ENCODE assay signal across 9 cellular contexts in the genomic region with DNA sequence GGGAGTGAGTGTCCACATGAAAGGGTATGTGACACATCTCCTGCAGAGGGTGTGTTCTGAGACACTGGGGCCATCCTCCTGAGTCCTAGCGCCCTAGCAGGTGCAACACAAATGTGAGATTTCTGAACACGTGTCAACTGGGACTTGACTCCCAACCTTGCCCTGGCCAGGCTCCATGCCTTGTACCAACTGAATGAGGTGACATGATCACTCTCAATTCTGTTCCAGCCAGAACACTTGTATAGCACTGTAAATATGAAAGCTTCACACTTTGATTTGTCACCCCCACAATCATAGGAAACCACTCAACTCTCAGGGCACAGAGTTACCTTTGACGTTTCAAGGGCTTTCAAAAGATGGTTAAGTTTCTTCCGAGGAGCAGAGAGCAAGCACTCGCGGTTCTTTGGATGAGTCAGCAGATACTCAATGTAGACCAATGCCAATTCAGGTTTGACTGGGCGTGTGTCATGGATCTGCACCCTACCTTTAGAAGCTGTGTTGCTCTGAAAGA.
DNase-seq lines count a peak whose midpoint lies in the region; ATAC-seq lines count a peak whose summit lies in the region.
"Had no signal": no experiment of that assay in that cellular context is flagged by ENCODE, and none has a peak within 500 bp of the region (broad histone marks: within the 10 kb centered on the region; RNA-seq: fewer than 3 reads in every experiment).

No MANE protein-coding gene starts in this region.

- DNase-seq in GM19240 (ENCODE audit: insufficient read length, low spot score): peak; percentile 55
- peak; percentile 47 for DNase-seq in activated CD4-positive, CD25-positive, alpha-beta regulatory T cell treated with anti-CD3 and anti-CD28 coated beads, Interleukin-2, amount 50 U/mL, for 16 hours (ENCODE audit: low read depth, low spot score)
- DNase-seq in stimulated activated CD4-positive, alpha-beta T cell treated with anti-CD3 and anti-CD28 coated beads, Interleukin-4, amount 100 ng/mL, for 1 hour: peak; percentile 38
- DNase-seq in HCEC 1CT: no peak
- DNase-seq in islet precursor cell: no peak
- DNase-seq in NCI-H82 (lab: John Stamatoyannopoulos, UW): no peak
- DNase-seq in NCI-H2029 (lab: John Stamatoyannopoulos, UW): no peak
- DNase-seq: pancreas had no signal

- ATAC-seq in HG02852 (IDR thresholded peaks at IDR 0.05; ENCODE audit: unreplicated experiment): peak; percentile 98
- ATAC-seq: pancreas had no signal

Comparison
In these comparisons a context has a peak if more than half of its experiments do, and no peak if none do; other contexts are left out.
1. DNase-seq: peak in GM19240 (single experiment), activated CD4-positive, CD25-positive, alpha-beta regulatory T cell treated with anti-CD3 and anti-CD28 coated beads, Interleukin-2, amount 50 U/mL, for 16 hours (single experiment) and stimulated activated CD4-positive, alpha-beta T cell treated with anti-CD3 and anti-CD28 coated beads, Interleukin-4, amount 100 ng/mL, for 1 hour (single experiment); none in HCEC 1CT (single experiment), islet precursor cell (single experiment), NCI-H82 (single experiment) and NCI-H2029 (single experiment).